Comparison of ENCODE assay signal across 31 cellular contexts in the genomic region with DNA sequence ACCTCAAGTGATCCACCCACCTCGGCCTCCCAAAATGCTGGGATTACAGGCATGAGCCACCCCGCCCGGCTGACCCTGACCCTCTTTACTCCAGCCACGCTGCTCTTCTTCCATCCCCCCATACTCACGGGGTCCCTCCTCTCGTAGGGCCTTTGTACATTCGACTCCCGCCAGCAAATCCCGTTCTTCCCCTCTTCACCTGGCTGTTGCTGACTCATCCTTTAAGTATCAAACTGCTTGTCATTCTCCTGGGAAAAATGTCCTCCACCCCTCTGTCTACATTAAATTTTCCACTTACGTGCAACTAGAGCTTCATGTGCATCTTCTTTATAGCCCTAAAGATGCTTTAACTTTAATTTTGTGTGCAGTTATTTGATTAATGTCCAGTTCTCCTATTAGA.
"Had no signal": no experiment of that assay in that cellular context is flagged by ENCODE, and none has a peak within 500 bp of the region (broad histone marks: within the 10 kb centered on the region; RNA-seq: fewer than 3 reads in every experiment).

No MANE protein-coding gene starts in this region.

- H3K27ac ChIP-seq: gastroesophageal sphincter, hepatocyte, parathyroid adenoma, psoas muscle, stomach, thyroid gland, upper lobe of right lung, WERI-Rb-1 had no signal

- FAIRE-seq: kidney, TTC549 had no signal

- ATAC-seq: activated CD4-positive, CD25-positive, alpha-beta regulatory T cell treated with anti-CD3 and anti-CD28 coated beads, Interleukin-2, amount 50 U/mL, for 24 hours; activated T-cell treated with anti-CD3 and anti-CD28 coated beads, Interleukin-2, amount 50 U/mL, for 4 hours; activated T-helper 17 cell treated with anti-CD3 and anti-CD28 coated beads, Interleukin-2, amount 50 U/mL, for 72 hours; gastroesophageal sphincter; left colon; naive thymus-derived CD4-positive, alpha-beta T cell; psoas muscle; stimulated activated naive B cell treated with anti-CD40 and anti-IgM and Interleukin-4, amounts not matched to agents 10 μg/mL and 1 μg/mL and 100 μg/mL, for 72 hours; upper lobe of right lung had no signal

- H3K4me2 ChIP-seq: hepatocyte had no signal

- H3K4me1 ChIP-seq: gastroesophageal sphincter, psoas muscle had no signal

- H3K4me3 Mint-ChIP-seq: activated CD4-positive, alpha-beta memory T cell treated with anti-CD3 and anti-CD28 coated beads for 36 hours; activated CD4-positive, alpha-beta T cell treated with anti-CD3 and anti-CD28 coated beads, Interleukin-2, amount 10 ng/mL, durations not matched to agents 24 days and 14 days; activated T-cell treated with anti-CD3 and anti-CD28 coated beads, Interleukin-2, amount 50 U/mL, for 4 hours; activated T-helper 17 cell treated with anti-CD3 and anti-CD28 coated beads, Interleukin-2, amount 50 U/mL, for 72 hours; dendritic cell treated with granulocyte-macrophage colony-stimulating factor and Interleukin-4, amounts not matched to agents 40 ng/mL and 50 ng/mL, for 4 days; naive thymus-derived CD4-positive, alpha-beta T cell; neural crest cell; stimulated activated naive B cell treated with anti-CD40 and anti-IgM and Interleukin-4, amounts not matched to agents 10 μg/mL and 1 μg/mL and 100 μg/mL, for 72 hours; T-helper 1 cell treated with Interleukin-12 subunit alpha and Interleukin-12 subunit beta and Interleukin-4 antibody, amounts not matched to agents 30 μg/mL and 1 μg/mL, for 36 hours had no signal

- H3K9me3 ChIP-seq: gastroesophageal sphincter, psoas muscle, stomach, thyroid gland, upper lobe of right lung had no signal

- H3K27ac Mint-ChIP-seq: activated CD4-positive, alpha-beta memory T cell treated with anti-CD3 and anti-CD28 coated beads for 36 hours; activated CD4-positive, alpha-beta T cell treated with anti-CD3 and anti-CD28 coated beads, Interleukin-2, amount 10 ng/mL, durations not matched to agents 24 days and 14 days; activated T-helper 17 cell treated with anti-CD3 and anti-CD28 coated beads, Interleukin-2, amount 50 U/mL, for 72 hours; dendritic cell treated with granulocyte-macrophage colony-stimulating factor and Interleukin-4, amounts not matched to agents 40 ng/mL and 50 ng/mL, for 4 days; naive thymus-derived CD4-positive, alpha-beta T cell; stimulated activated naive B cell treated with anti-CD40 and anti-IgM and Interleukin-4, amounts not matched to agents 10 μg/mL and 1 μg/mL and 100 μg/mL, for 72 hours; T-helper 1 cell treated with Interleukin-12 subunit alpha and Interleukin-12 subunit beta and Interleukin-4 antibody, amounts not matched to agents 30 μg/mL and 1 μg/mL, for 36 hours had no signal

- H3K9ac ChIP-seq: parathyroid adenoma had no signal

- H3K36me3 ChIP-seq: gastroesophageal sphincter, stomach, thyroid gland, upper lobe of right lung, WERI-Rb-1 had no signal

- H3K4me3 ChIP-seq: gastroesophageal sphincter, hepatocyte, psoas muscle, stomach, thyroid gland, upper lobe of right lung had no signal

- H3K4me1 Mint-ChIP-seq: activated CD4-positive, alpha-beta T cell treated with anti-CD3 and anti-CD28 coated beads, Interleukin-2, amount 10 ng/mL, durations not matched to agents 24 days and 14 days; activated T-helper 17 cell treated with anti-CD3 and anti-CD28 coated beads, Interleukin-2, amount 50 U/mL, for 72 hours had no signal

- H3K79me2 ChIP-seq: hepatocyte, parathyroid adenoma had no signal

- H3K36me3 Mint-ChIP-seq: activated CD4-positive, alpha-beta memory T cell treated with anti-CD3 and anti-CD28 coated beads for 36 hours; naive thymus-derived CD4-positive, alpha-beta T cell; stimulated activated naive B cell treated with anti-CD40 and anti-IgM and Interleukin-4, amounts not matched to agents 10 μg/mL and 1 μg/mL and 100 μg/mL, for 72 hours had no signal

- H3K9me3 Mint-ChIP-seq: activated CD4-positive, alpha-beta memory T cell treated with anti-CD3 and anti-CD28 coated beads for 36 hours; activated CD4-positive, alpha-beta T cell treated with anti-CD3 and anti-CD28 coated beads, Interleukin-2, amount 10 ng/mL, durations not matched to agents 24 days and 14 days; activated T-cell treated with anti-CD3 and anti-CD28 coated beads, Interleukin-2, amount 50 U/mL, for 4 hours; activated T-helper 17 cell treated with anti-CD3 and anti-CD28 coated beads, Interleukin-2, amount 50 U/mL, for 72 hours; dendritic cell treated with granulocyte-macrophage colony-stimulating factor and Interleukin-4, amounts not matched to agents 40 ng/mL and 50 ng/mL, for 4 days; naive thymus-derived CD4-positive, alpha-beta T cell; neural crest cell; stimulated activated naive B cell treated with anti-CD40 and anti-IgM and Interleukin-4, amounts not matched to agents 10 μg/mL and 1 μg/mL and 100 μg/mL, for 72 hours; T-helper 1 cell treated with Interleukin-12 subunit alpha and Interleukin-12 subunit beta and Interleukin-4 antibody, amounts not matched to agents 30 μg/mL and 1 μg/mL, for 36 hours had no signal

- DNase-seq: activated CD4-positive, alpha-beta memory T cell treated with anti-CD3 and anti-CD28 coated beads for 36 hours; activated CD4-positive, alpha-beta T cell treated with anti-CD3 and anti-CD28 coated beads, Interleukin-2, amount 10 ng/mL, durations not matched to agents 24 days and 14 days; activated gamma-delta T cell treated with Interleukin-2 at 50 U/mL for 16 hours; activated naive CD4-positive, alpha-beta T cell treated with anti-CD3 and anti-CD28 coated beads, Interleukin-2, amount 50 U/mL, for 16 hours; activated T-cell treated with anti-CD3 and anti-CD28 coated beads, Interleukin-2, amount 50 U/mL, for 4 hours; amniotic stem cell; central memory CD4-positive, alpha-beta T cell; erythroblast; kidney; left colon; midbrain; naive thymus-derived CD4-positive, alpha-beta T cell; occipital lobe; psoas muscle; stimulated activated CD4-positive, alpha-beta T cell treated with anti-CD3 and anti-CD28 coated beads, Interleukin-15, amount 100 ng/mL, for 24 hours; stimulated activated CD4-positive, alpha-beta T cell treated with anti-CD3 and anti-CD28 coated beads, Interleukin-2, amount 100 ng/mL, for 24 hours; stimulated activated naive B cell treated with anti-CD40 and anti-IgM and Interleukin-4, amounts not matched to agents 10 μg/mL and 1 μg/mL and 100 μg/mL, for 72 hours; stomach; T-helper 9 cell; thyroid gland; upper lobe of right lung; WERI-Rb-1 had no signal

- H2AFZ ChIP-seq: hepatocyte, parathyroid adenoma had no signal

- H3K27me3 ChIP-seq: gastroesophageal sphincter, hepatocyte, stomach, thyroid gland, upper lobe of right lung had no signal
